In the genomic region with DNA sequence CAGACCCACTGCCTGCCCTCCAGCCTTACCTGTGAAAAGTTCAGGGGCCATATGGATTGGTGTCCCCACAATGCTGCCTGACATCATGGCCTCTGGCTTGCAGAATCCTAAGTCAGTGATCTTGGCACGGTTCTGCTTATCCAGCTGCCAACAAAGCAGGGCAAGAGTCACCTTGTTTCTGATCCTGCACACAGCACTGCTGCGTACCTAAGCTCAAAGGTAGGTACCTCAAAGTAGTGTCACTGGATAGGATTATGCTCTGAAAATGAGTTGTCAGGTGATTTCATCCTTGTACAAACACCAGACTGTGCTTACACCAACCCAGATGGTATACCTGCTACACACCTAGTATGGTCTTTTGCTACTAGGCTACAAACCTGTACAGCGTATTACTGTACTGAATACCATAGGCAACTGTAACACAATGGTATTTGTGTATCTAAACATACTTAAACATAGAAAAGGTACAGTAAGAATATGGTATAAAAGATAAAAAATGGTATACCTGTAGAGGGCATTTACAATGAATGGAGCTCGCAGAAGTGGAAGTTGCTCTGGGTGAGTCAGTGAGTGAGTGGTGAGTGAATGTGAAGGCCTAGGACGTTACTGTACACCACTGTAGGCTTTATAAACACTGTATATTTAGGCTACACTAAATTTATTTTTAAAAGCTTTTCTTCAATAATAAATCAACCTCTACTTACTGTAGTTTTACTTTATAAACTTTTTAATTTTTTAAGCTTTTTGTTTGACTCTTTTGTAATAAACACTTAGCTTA, we compare ENCODE assay signal across 29 cellular contexts. TPM values are rescaled to one million over a fixed set of nuclear protein-coding genes. Genes with fewer than 3 reads are reported as not detected.
DNase-seq lines count a peak whose midpoint lies in the region; ATAC-seq, FAIRE-seq and TF ChIP-seq lines count a peak whose summit lies in the region.
"Had no signal": no experiment of that assay in that cellular context is flagged by ENCODE, and none has a peak within 500 bp of the region (broad histone marks: within the 10 kb centered on the region; RNA-seq: fewer than 3 reads in every experiment).

No MANE protein-coding gene starts in this region.

- H3K9me2 ChIP-seq in hepatocyte (replicated peaks; ENCODE audit: insufficient read depth) = no peaks in the 10 kb centered on the region

- peak overlapping the region; percentile 13 for H3K27ac ChIP-seq in hepatocyte
- H3K27ac ChIP-seq: A549, RWPE1, SK-N-MC had no signal

- DNase-seq in left ventricle myocardium superior (no peak), Right ventricle myocardium inferior (ENCODE audit: missing footprints) (no peak), hepatocyte (ENCODE audit: low spot score) (peak; percentile 8), cortex of kidney (lab: John Stamatoyannopoulos, UW) (no peak), head of caudate nucleus (no peak)
- DNase-seq in stimulated activated effector memory CD8-positive, alpha-beta T cell treated with anti-CD3 and anti-CD28 coated beads, Interleukin-12 subunit alpha, Interleukin-12 subunit beta, amount 100 ng/mL, for 72 hours (ENCODE audit: low spot score in 2 of 2) = no peak
- no peak for DNase-seq in stimulated activated CD4-positive, alpha-beta T cell treated with anti-CD3 and anti-CD28 coated beads, Interleukin-12 subunit alpha, Interleukin-12 subunit beta, amount 100 ng/mL, for 4 hours
- DNase-seq: AML-193; C1 segment of cervical spinal cord; CD4-positive, alpha-beta memory T cell; COR-L47; DMS53; HCEC 1CT; Karpas-422; NCI-H1092; NCI-H1417 treated with DMSO at 0.1 percent for 48 hours; NCI-H1694 treated with DMSO at 0.1 percent for 48 hours; NCI-H2081; NCI-H2227 treated with DMSO at 0.1 percent for 48 hours; NCI-H69; SIG-M5 had no signal

- no peaks in the 10 kb centered on the region for H3K9me3 Mint-ChIP-seq in stimulated activated effector memory CD8-positive, alpha-beta T cell treated with anti-CD3 and anti-CD28 coated beads, Interleukin-12 subunit alpha, Interleukin-12 subunit beta, amount 100 ng/mL, for 72 hours

- 84% methylated on average over 5 of the region's 5 CpGs for WGBS in hepatocyte (ENCODE audit: low lambda C conversion rate, missing lambda C conversion rate)

- H3K36me3 Mint-ChIP-seq in stimulated activated effector memory CD8-positive, alpha-beta T cell treated with anti-CD3 and anti-CD28 coated beads, Interleukin-12 subunit alpha, Interleukin-12 subunit beta, amount 100 ng/mL, for 72 hours = peaks cover 91% of the 10 kb centered on the region

- H3K4me3 Mint-ChIP-seq in stimulated activated effector memory CD8-positive, alpha-beta T cell treated with anti-CD3 and anti-CD28 coated beads, Interleukin-12 subunit alpha, Interleukin-12 subunit beta, amount 100 ng/mL, for 72 hours = no peak overlapping the region
- H3K4me3 Mint-ChIP-seq: CD4-positive, alpha-beta memory T cell had no signal

- H3K79me2 ChIP-seq in hepatocyte = no peaks in the 10 kb centered on the region

- H3K4me1 ChIP-seq in hepatocyte (ENCODE audit: insufficient read depth) = no peaks in the 10 kb centered on the region

- TF ChIP-seq CTCF in hepatocyte (IDR thresholded peaks at IDR 0.05; ENCODE audit: poor library complexity) = no peak

- H3K4me1 Mint-ChIP-seq in stimulated activated effector memory CD8-positive, alpha-beta T cell treated with anti-CD3 and anti-CD28 coated beads, Interleukin-12 subunit alpha, Interleukin-12 subunit beta, amount 100 ng/mL, for 72 hours = peaks cover 6% of the 10 kb centered on the region

- peak overlapping the region; percentile 26 for H3K27ac Mint-ChIP-seq in stimulated activated effector memory CD8-positive, alpha-beta T cell treated with anti-CD3 and anti-CD28 coated beads, Interleukin-12 subunit alpha, Interleukin-12 subunit beta, amount 100 ng/mL, for 72 hours
- H3K27ac Mint-ChIP-seq: CD4-positive, alpha-beta memory T cell had no signal

- no peak overlapping the region for H2AFZ ChIP-seq in hepatocyte

- ATAC-seq in left ventricle myocardium superior = peak; percentile 71
- no peak for ATAC-seq in Right ventricle myocardium inferior
- no peak for ATAC-seq in stimulated activated effector memory CD8-positive, alpha-beta T cell treated with anti-CD3 and anti-CD28 coated beads, Interleukin-12 subunit alpha, Interleukin-12 subunit beta, amount 100 ng/mL, for 72 hours
- ATAC-seq: A549, GM12878, Panc1 had no signal

- no peaks in the 10 kb centered on the region for H4K20me1 ChIP-seq in hepatocyte (ENCODE audit: insufficient read depth, poor library complexity, severe bottlenecking)

- intact Hi-C loops in left ventricle myocardium superior (cut with micrococcal nuclease) = no loop called here
- intact Hi-C loops in Right ventricle myocardium inferior (cut with DNase I) = no loop called here
- intact Hi-C loops in head of caudate nucleus (cut with DNase I) = no loop called here

- FAIRE-seq in TTC549 (lab: Jason Lieb, UNC) = peak; percentile 22
- FAIRE-seq: A549, G401.6, GM12878, H1 had no signal

- no peak overlapping the region for H3K4me2 ChIP-seq in hepatocyte
- H3K4me2 ChIP-seq: A549 had no signal

- H3K36me3 ChIP-seq in hepatocyte (replicated peaks; ENCODE audit: insufficient read depth, low read depth) = peaks cover 2% of the 10 kb centered on the region

- no peaks in the 10 kb centered on the region for H3K27me3 ChIP-seq in hepatocyte

- H3K9me3 ChIP-seq in hepatocyte (ENCODE audit: low read depth) = no peaks in the 10 kb centered on the region

- H3K4me3 ChIP-seq in hepatocyte = no peak overlapping the region
- H3K4me3 ChIP-seq: A549, GM12878, SK-N-MC had no signal

RNA-seq across cellular contexts. Expression of gene RBBP5, which starts 29.1 kb away (rescaled TPM):
- total RNA-seq in left ventricle myocardium superior = 10.9 TPM
- 10.0 TPM for total RNA-seq in Right ventricle myocardium inferior
- total RNA-seq in hepatocyte = 15.3 and 16.7 TPM in 2 replicates
- polyA plus RNA-seq in hepatocyte = 9.0 and 9.2 TPM in 2 replicates
